Comparison of ENCODE assay signal across 20 cellular contexts in genomic region chr10:61470730-61471129, GRCh38.
"Had no signal": no experiment of that assay in that cellular context is flagged by ENCODE, and none has a peak within 500 bp of the region (broad histone marks: within the 10 kb centered on the region; RNA-seq: fewer than 3 reads in every experiment).

No MANE protein-coding gene starts in this region.

- DNase-seq: IMR-90; KBM-7; NCI-H1092; NCI-H1105 treated with DMSO at 0.1 percent for 48 hours; NCI-H1417 treated with DMSO at 0.1 percent for 48 hours; NCI-H146; NCI-H1694 treated with DMSO at 0.1 percent for 48 hours; NCI-H1930; NCI-H2081; NCI-H2107; NCI-H2227 treated with DMSO at 0.1 percent for 48 hours; NCI-H524; NCI-H526 treated with DMSO at 0.1 percent for 48 hours; NCI-H748 treated with DMSO at 0.1 percent for 48 hours; NK-92 treated with Interleukin-12 subunit alpha and Interleukin-12 subunit beta, amount 100 ng/mL, for 24 hours; SHP77; SK-N-SH; T-helper 1 cell; T-helper 17 cell had no signal

- ATAC-seq: HepG2, T-helper 17 cell had no signal
